ENCODE assay signal across 3 cellular contexts in genomic region chr15:83631534-83631933, GRCh38.
"Had no signal": no experiment of that assay in that cellular context is flagged by ENCODE, and none has a peak within 500 bp of the region (broad histone marks: within the 10 kb centered on the region; RNA-seq: fewer than 3 reads in every experiment).

No MANE protein-coding gene starts in this region.

- H3K4me3 ChIP-seq: GM12878 had no signal

- DNase-seq: GDM1, GF-D8 had no signal
